In the genomic region with DNA sequence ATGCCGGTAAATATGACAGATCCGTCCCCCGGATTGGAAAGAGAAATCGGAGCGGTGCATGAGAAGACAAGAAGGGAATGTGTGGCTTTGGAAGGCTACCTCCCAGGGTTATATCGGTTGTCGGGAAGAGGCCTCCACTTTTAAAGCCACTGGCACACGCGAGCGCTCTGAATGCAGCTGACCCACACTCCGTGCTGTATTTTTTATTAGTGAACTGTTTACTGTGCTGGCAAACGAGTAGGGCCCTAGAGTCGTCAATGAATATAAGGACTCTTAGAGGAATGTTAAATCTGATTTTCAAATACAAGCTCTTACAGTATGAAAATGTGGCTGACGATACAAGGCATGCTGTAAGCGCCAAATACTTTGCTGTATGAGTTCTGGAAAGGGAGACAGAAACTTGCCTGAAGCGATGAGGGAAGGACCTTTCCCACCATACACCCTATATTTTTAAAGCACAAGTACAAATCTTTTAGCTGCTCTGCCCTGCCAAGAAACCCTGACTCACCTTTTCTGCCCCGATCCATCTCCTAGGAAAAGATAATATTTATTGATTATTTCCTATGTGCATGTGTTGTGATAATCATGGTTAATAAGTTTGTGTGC, we compare ENCODE assay signal across 8 cellular contexts. TPM values are rescaled to one million over a fixed set of nuclear protein-coding genes. Genes with fewer than 3 reads are reported as not detected.
A peak's percentile ranks its signal among the peaks of the same experiment; 100 is the strongest.
DNase-seq lines count a peak whose midpoint lies in the region; ATAC-seq and TF ChIP-seq lines count a peak whose summit lies in the region.

No MANE protein-coding gene starts in this region.

- H3K36me3 Mint-ChIP-seq in endodermal cell (ENCODE audit: low read depth), result no peaks in the 10 kb centered on the region
- peaks cover 0 to 5% (median 0%) of the 10 kb centered on the region in 3 donors for H3K36me3 Mint-ChIP-seq in naive thymus-derived CD8-positive, alpha-beta T cell

- H3K27ac ChIP-seq in OCI-LY1 (ENCODE audit: low read depth, low read length, poor library complexity, severe bottlenecking) (peak overlapping the region; percentile 96), endodermal cell (ENCODE audit: low read depth, low read length) (peak overlapping the region; percentile 79)

- H4K20me1 ChIP-seq in OCI-LY1 (ENCODE audit: insufficient read depth, low read length), result no peaks in the 10 kb centered on the region

- no peaks in the 10 kb centered on the region for H3K9me2 ChIP-seq in OCI-LY1 (ENCODE audit: low read depth, low read length)

- H3K27me3 ChIP-seq in OCI-LY1 (ENCODE audit: insufficient read depth, low read length), result no peaks in the 10 kb centered on the region
- no peaks in the 10 kb centered on the region for H3K27me3 ChIP-seq in endodermal cell (ENCODE audit: control insufficient read depth, insufficient read depth, low read length, poor library complexity, severe bottlenecking)

- H3K27me3 Mint-ChIP-seq in endodermal cell (ENCODE audit: insufficient read depth), result no peaks in the 10 kb centered on the region
- H3K27me3 Mint-ChIP-seq in naive thymus-derived CD8-positive, alpha-beta T cell, result no peaks in the 10 kb centered on the region

- H3K4me2 ChIP-seq in OCI-LY1 (ENCODE audit: low read length), result peak overlapping the region; percentile 89

- peak; percentile 42 for DNase-seq in DMS53 (lab: John Stamatoyannopoulos, UW)
- no peak for DNase-seq in DMS53 treated with DMSO at 0.1 percent for 48 hours (lab: John Stamatoyannopoulos, UW; ENCODE audit: unreplicated experiment)
- DNase-seq in endodermal cell, result no peak
- no peak for DNase-seq in naive thymus-derived CD8-positive, alpha-beta T cell
- no peak for DNase-seq in NCI-H1105 treated with DMSO at 0.1 percent for 48 hours (lab: John Stamatoyannopoulos, UW)
- DNase-seq in germinal center (ENCODE audit: low spot score), result no peak
- no peak for DNase-seq in effector CD4-positive, alpha-beta T cell

- no peak for ATAC-seq in naive thymus-derived CD8-positive, alpha-beta T cell

- no peaks in the 10 kb centered on the region for H3K9me3 ChIP-seq in OCI-LY1 (ENCODE audit: low read length)
- H3K9me3 ChIP-seq in endodermal cell (ENCODE audit: control insufficient read depth, low read length), result no peaks in the 10 kb centered on the region

- H3K4me1 Mint-ChIP-seq in endodermal cell, result peaks cover 23% of the 10 kb centered on the region
- H3K4me1 Mint-ChIP-seq in naive thymus-derived CD8-positive, alpha-beta T cell, result peaks cover 16 to 42% (median 37%) of the 10 kb centered on the region in 4 donors

- peak overlapping the region; percentile 76 for H3K4me3 Mint-ChIP-seq in endodermal cell
- peak overlapping the region; percentile 86 to 99 (median 93) for H3K4me3 Mint-ChIP-seq in naive thymus-derived CD8-positive, alpha-beta T cell

- H2AFZ ChIP-seq in OCI-LY1 (ENCODE audit: low read length), result no peak overlapping the region

- H3K4me1 ChIP-seq in OCI-LY1 (ENCODE audit: insufficient read depth, low read length, severe bottlenecking) (peaks cover 74% of the 10 kb centered on the region), endodermal cell (ENCODE audit: control insufficient read depth, insufficient read depth, low read length) (no peaks in the 10 kb centered on the region)

- H3K4me3 ChIP-seq in OCI-LY1 (ENCODE audit: low read depth, low read length, poor library complexity, severe bottlenecking) (peak overlapping the region; percentile 73), endodermal cell (ENCODE audit: low read length) (peak overlapping the region; percentile 87)

- peak overlapping the region; percentile 79 for H3K27ac Mint-ChIP-seq in endodermal cell
- H3K27ac Mint-ChIP-seq in naive thymus-derived CD8-positive, alpha-beta T cell, result peak overlapping the region; percentile 89 to 98 (median 95)

- H3K9me3 Mint-ChIP-seq in endodermal cell, result no peaks in the 10 kb centered on the region
- no peaks in the 10 kb centered on the region for H3K9me3 Mint-ChIP-seq in naive thymus-derived CD8-positive, alpha-beta T cell

- no peaks in the 10 kb centered on the region for H3F3A ChIP-seq in OCI-LY1 (ENCODE audit: insufficient read depth, low read length)

- POLR2A ChIA-PET in naive thymus-derived CD8-positive, alpha-beta T cell (lab: Charles Lee), result interaction anchor here (0.8 to 8.3 kb wide), 11 partner anchors 8 to 133 kb away, joined by 3 to 124 read pairs (median 10); a partner anchor contains a TSS

- TF ChIP-seq CTCF in OCI-LY1 (IDR thresholded peaks at IDR 0.05; ENCODE audit: low read length) (no peak), endodermal cell (conservative IDR thresholded peaks at IDR 0.05) (no peak)

- H3K36me3 ChIP-seq in OCI-LY1 (ENCODE audit: insufficient read depth, low read length) (no peaks in the 10 kb centered on the region), endodermal cell (ENCODE audit: control insufficient read depth, insufficient read depth, low read length) (no peaks in the 10 kb centered on the region)

- WGBS in endodermal cell (ENCODE audit: insufficient coverage in 1 of 2, insufficient read length in 1 of 2), 2 experiments, result 3 to 10% methylated on average over 13 to 17 of the region's 17 CpGs

- peaks cover 48% of the 10 kb centered on the region for H3K79me2 ChIP-seq in OCI-LY1 (ENCODE audit: insufficient read depth, low read length)

- H3K9ac ChIP-seq in OCI-LY1 (ENCODE audit: low read length), result peak overlapping the region; percentile 76
- H3K9ac ChIP-seq in endodermal cell (ENCODE audit: extremely low read depth, low read length, poor library complexity, severe bottlenecking), result peak overlapping the region; percentile 83

RNA-seq across cellular contexts. Expression of a gene that starts 15.8 kb away (rescaled TPM):
- 10 to 100 TPM; 75.1 to 91.2 TPM for total RNA-seq in endodermal cell
- 75.2 TPM for polyA plus RNA-seq in endodermal cell (2013, experiment 1 of 2)
- polyA plus RNA-seq in endodermal cell (2013, experiment 2 of 2), result 85.9 TPM
- 10 to 100 TPM; 41.9 to 42.9 TPM for total RNA-seq in naive thymus-derived CD8-positive, alpha-beta T cell
- 1 to 10 TPM; 8.4 to 9.3 (median 8.6) TPM for polyA plus RNA-seq in naive thymus-derived CD8-positive, alpha-beta T cell

RNA-seq across cellular contexts. Expression of a gene that starts 17.6 kb away (rescaled TPM):
- total RNA-seq in endodermal cell, result 10 to 100 TPM; 36.0 to 37.8 TPM
- 26.7 TPM for polyA plus RNA-seq in endodermal cell (2013, experiment 1 of 2)
- polyA plus RNA-seq in endodermal cell (2013, experiment 2 of 2), result 28.2 TPM
- total RNA-seq in naive thymus-derived CD8-positive, alpha-beta T cell, result 10 to 100 TPM; 44.5 to 44.7 TPM
- 10 to 100 TPM in 2 of 3 donors, 1 to 10 TPM in 1; 9.7 to 20.3 (median 13.9) TPM for polyA plus RNA-seq in naive thymus-derived CD8-positive, alpha-beta T cell

RNA-seq across cellular contexts. Expression of a gene that starts 39.7 kb away (rescaled TPM):
- total RNA-seq in endodermal cell, result not detected
- not detected for polyA plus RNA-seq in endodermal cell (2013, experiment 1 of 2)
- polyA plus RNA-seq in endodermal cell (2013, experiment 2 of 2), result not detected
- total RNA-seq in naive thymus-derived CD8-positive, alpha-beta T cell, result 1 to 10 TPM; 4.7 to 6.9 TPM
- 1 to 10 TPM in 2 of 3 donors, under 1 TPM in 1; 0.17 to 3.1 (median 2.7) TPM for polyA plus RNA-seq in naive thymus-derived CD8-positive, alpha-beta T cell

Comparison
In these comparisons a context has a peak if more than half of its experiments do, and no peak if none do; other contexts are left out.
1. RNA of a gene that starts 39.7 kb away (total RNA-seq): 4.7 to 6.9 TPM in naive thymus-derived CD8-positive, alpha-beta T cell; not detected in endodermal cell; every median in the first group is over 4 times any median in the second.